ENCODE assay signal across 1 cellular context in the genomic region with DNA sequence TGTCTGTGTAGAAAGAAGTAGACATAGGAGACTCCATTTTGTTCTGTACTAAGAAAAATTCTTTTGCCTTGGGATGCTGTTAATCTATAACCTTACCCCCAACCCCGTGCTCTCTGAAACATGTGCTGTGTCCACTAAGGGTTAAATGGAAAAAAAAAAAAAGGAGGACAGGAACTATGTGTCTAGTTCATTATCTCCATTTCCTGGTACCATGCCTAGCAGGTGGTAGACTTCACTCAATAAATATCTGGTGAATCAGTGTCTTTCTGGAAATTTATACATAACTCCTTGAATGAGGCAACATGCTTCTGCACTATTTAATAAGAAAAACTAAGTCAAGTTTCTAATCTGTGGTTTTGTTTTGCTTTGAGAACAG.
TF ChIP-seq lines count a peak whose summit lies in the region.
"Not testable (repeated sequence)": the region's sequence is repeated elsewhere in the genome, so short reads cannot be mapped to it uniquely, and the experiment has no call there.

No MANE protein-coding gene starts in this region.

TF ChIP-seq in K562, 482 proteins besides CTCF, POLR2A, EP300 and RAD21:
- TF ChIP-seq ZNF398 (CRISPR knock-in tag; IDR thresholded peaks at IDR 0.05), result 0 out of 2 replicates have a peak, but pooled peaks have one; percentile 20
- peak; percentile 48; the same call in 1 of the 2 replicates for TF ChIP-seq KLF6 (CRISPR knock-in tag; IDR thresholded peaks at IDR 0.05; ENCODE audit: borderline replicate concordance)
- TF ChIP-seq ELF2 (CRISPR knock-in tag; IDR thresholded peaks at IDR 0.05), result peak; percentile 57; the same call in 1 of the 2 replicates
- TF ChIP-seq HINFP (tag; conservative IDR thresholded peaks at IDR 0.05; ENCODE audit: low read depth), result peak; percentile 44; the same call in 1 of the 2 replicates
- peak; percentile 46; the same call in 1 of the 2 replicates for TF ChIP-seq PTRF (tag; IDR thresholded peaks at IDR 0.05)
- TF ChIP-seq BRD9 (IDR thresholded peaks at IDR 0.05; ENCODE audit: low read depth, partially characterized antibody), result peak; percentile 55
- TF ChIP-seq KDM1A (IDR thresholded peaks at IDR 0.05), result 0 out of 4 replicates have a peak, but pooled peaks of 1 of the 2 experiments have one; percentile 67
- 0 out of 2 replicates have a peak, but pooled peaks have one; percentile 36 for TF ChIP-seq MEF2D (tag; conservative IDR thresholded peaks at IDR 0.05; ENCODE audit: low read depth)
- not testable (repeated sequence) for TF ChIP-seq NR4A1 (CRISPR knock-in tag; IDR thresholded peaks at IDR 0.05); NR2C1 (IDR thresholded peaks at IDR 0.05)
- TF ChIP-seq NR4A1 (tag; IDR thresholded peaks at IDR 0.05), result peak; percentile 85
- TF ChIP-seq ZBTB17 (CRISPR knock-in tag; IDR thresholded peaks at IDR 0.05), result 0 out of 2 replicates have a peak, but pooled peaks have one; percentile 14
- TF ChIP-seq THRAP3 (IDR thresholded peaks at IDR 0.05; ENCODE audit: borderline replicate concordance), result peak; percentile 59; the same call in 1 of the 2 replicates
- peak; percentile 59; the same call in 1 of the 2 replicates for TF ChIP-seq DDX20 (tag; IDR thresholded peaks at IDR 0.05; ENCODE audit: low read depth)
- 0 out of 2 replicates have a peak, but pooled peaks have one; percentile 38 for TF ChIP-seq GATAD2B (IDR thresholded peaks at IDR 0.05; ENCODE audit: borderline replicate concordance)
- TF ChIP-seq ZNF384 (IDR thresholded peaks at IDR 0.05; ENCODE audit: low read depth, low read length), result 0 out of 2 replicates have a peak, but pooled peaks have one; percentile 3
- TF ChIP-seq, protein P1, sequence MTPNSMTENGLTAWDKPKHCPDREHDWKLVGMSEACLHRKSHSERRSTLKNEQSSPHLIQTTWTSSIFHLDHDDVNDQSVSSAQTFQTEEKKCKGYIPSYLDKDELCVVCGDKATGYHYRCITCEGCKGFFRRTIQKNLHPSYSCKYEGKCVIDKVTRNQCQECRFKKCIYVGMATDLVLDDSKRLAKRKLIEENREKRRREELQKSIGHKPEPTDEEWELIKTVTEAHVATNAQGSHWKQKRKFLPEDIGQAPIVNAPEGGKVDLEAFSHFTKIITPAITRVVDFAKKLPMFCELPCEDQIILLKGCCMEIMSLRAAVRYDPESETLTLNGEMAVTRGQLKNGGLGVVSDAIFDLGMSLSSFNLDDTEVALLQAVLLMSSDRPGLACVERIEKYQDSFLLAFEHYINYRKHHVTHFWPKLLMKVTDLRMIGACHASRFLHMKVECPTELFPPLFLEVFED (CRISPR knock-in tag; conservative IDR thresholded peaks at IDR 0.05), result 0 out of 2 replicates have a peak, but pooled peaks have one; percentile 35
- TF ChIP-seq, protein P2, sequence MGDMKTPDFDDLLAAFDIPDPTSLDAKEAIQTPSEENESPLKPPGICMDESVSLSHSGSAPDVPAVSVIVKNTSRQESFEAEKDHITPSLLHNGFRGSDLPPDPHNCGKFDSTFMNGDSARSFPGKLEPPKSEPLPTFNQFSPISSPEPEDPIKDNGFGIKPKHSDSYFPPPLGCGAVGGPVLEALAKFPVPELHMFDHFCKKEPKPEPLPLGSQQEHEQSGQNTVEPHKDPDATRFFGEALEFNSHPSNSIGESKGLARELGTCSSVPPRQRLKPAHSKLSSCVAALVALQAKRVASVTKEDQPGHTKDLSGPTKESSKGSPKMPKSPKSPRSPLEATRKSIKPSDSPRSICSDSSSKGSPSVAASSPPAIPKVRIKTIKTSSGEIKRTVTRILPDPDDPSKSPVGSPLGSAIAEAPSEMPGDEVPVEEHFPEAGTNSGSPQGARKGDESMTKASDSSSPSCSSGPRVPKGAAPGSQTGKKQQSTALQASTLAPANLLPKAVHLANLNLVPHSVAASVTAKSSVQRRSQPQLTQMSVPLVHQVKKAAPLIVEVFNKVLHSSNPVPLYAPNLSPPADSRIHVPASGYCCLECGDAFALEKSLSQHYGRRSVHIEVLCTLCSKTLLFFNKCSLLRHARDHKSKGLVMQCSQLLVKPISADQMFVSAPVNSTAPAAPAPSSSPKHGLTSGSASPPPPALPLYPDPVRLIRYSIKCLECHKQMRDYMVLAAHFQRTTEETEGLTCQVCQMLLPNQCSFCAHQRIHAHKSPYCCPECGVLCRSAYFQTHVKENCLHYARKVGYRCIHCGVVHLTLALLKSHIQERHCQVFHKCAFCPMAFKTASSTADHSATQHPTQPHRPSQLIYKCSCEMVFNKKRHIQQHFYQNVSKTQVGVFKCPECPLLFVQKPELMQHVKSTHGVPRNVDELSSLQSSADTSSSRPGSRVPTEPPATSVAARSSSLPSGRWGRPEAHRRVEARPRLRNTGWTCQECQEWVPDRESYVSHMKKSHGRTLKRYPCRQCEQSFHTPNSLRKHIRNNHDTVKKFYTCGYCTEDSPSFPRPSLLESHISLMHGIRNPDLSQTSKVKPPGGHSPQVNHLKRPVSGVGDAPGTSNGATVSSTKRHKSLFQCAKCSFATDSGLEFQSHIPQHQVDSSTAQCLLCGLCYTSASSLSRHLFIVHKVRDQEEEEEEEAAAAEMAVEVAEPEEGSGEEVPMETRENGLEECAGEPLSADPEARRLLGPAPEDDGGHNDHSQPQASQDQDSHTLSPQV (IDR thresholded peaks at IDR 0.05), result peak; percentile 87; the same call in 1 of the 2 replicates
- 0 out of 4 replicates have a peak, but pooled peaks of 1 of the 2 experiments have one; percentile 51 for TF ChIP-seq ARNT (IDR thresholded peaks at IDR 0.05)
- TF ChIP-seq, protein P3, sequence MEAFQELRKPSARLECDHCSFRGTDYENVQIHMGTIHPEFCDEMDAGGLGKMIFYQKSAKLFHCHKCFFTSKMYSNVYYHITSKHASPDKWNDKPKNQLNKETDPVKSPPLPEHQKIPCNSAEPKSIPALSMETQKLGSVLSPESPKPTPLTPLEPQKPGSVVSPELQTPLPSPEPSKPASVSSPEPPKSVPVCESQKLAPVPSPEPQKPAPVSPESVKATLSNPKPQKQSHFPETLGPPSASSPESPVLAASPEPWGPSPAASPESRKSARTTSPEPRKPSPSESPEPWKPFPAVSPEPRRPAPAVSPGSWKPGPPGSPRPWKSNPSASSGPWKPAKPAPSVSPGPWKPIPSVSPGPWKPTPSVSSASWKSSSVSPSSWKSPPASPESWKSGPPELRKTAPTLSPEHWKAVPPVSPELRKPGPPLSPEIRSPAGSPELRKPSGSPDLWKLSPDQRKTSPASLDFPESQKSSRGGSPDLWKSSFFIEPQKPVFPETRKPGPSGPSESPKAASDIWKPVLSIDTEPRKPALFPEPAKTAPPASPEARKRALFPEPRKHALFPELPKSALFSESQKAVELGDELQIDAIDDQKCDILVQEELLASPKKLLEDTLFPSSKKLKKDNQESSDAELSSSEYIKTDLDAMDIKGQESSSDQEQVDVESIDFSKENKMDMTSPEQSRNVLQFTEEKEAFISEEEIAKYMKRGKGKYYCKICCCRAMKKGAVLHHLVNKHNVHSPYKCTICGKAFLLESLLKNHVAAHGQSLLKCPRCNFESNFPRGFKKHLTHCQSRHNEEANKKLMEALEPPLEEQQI (IDR thresholded peaks at IDR 0.05), result 0 out of 2 replicates have a peak, but pooled peaks have one; percentile 34
- TF ChIP-seq GTF2A2 (tag; IDR thresholded peaks at IDR 0.05), result peak; percentile 36; the same call in 1 of the 2 replicates
- TF ChIP-seq, protein P4, sequence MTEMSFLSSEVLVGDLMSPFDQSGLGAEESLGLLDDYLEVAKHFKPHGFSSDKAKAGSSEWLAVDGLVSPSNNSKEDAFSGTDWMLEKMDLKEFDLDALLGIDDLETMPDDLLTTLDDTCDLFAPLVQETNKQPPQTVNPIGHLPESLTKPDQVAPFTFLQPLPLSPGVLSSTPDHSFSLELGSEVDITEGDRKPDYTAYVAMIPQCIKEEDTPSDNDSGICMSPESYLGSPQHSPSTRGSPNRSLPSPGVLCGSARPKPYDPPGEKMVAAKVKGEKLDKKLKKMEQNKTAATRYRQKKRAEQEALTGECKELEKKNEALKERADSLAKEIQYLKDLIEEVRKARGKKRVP (CRISPR knock-in tag; IDR thresholded peaks at IDR 0.05), result 0 out of 2 replicates have a peak, but pooled peaks have one; percentile 27
- peak; percentile 72 for TF ChIP-seq PTTG1 (tag; IDR thresholded peaks at IDR 0.05; ENCODE audit: low read depth)
- 0 out of 2 replicates have a peak, but pooled peaks have one; percentile 18 for TF ChIP-seq BCL6 (CRISPR knock-in tag; IDR thresholded peaks at IDR 0.05)
- 0 out of 2 replicates have a peak, but pooled peaks have one; percentile 16 for TF ChIP-seq HDAC8 (tag; IDR thresholded peaks at IDR 0.05)
- peak; percentile 34; the same call in 1 of the 2 replicates for TF ChIP-seq NR2C1 (tag; IDR thresholded peaks at IDR 0.05)
- TF ChIP-seq ETV1 (tag; conservative IDR thresholded peaks at IDR 0.05; ENCODE audit: low read depth), result peak; percentile 40
- TF ChIP-seq ZNF589 (CRISPR knock-in tag; IDR thresholded peaks at IDR 0.05; ENCODE audit: low read depth), result 0 out of 2 replicates have a peak, but pooled peaks have one; percentile 49
- TF ChIP-seq, protein P5, sequence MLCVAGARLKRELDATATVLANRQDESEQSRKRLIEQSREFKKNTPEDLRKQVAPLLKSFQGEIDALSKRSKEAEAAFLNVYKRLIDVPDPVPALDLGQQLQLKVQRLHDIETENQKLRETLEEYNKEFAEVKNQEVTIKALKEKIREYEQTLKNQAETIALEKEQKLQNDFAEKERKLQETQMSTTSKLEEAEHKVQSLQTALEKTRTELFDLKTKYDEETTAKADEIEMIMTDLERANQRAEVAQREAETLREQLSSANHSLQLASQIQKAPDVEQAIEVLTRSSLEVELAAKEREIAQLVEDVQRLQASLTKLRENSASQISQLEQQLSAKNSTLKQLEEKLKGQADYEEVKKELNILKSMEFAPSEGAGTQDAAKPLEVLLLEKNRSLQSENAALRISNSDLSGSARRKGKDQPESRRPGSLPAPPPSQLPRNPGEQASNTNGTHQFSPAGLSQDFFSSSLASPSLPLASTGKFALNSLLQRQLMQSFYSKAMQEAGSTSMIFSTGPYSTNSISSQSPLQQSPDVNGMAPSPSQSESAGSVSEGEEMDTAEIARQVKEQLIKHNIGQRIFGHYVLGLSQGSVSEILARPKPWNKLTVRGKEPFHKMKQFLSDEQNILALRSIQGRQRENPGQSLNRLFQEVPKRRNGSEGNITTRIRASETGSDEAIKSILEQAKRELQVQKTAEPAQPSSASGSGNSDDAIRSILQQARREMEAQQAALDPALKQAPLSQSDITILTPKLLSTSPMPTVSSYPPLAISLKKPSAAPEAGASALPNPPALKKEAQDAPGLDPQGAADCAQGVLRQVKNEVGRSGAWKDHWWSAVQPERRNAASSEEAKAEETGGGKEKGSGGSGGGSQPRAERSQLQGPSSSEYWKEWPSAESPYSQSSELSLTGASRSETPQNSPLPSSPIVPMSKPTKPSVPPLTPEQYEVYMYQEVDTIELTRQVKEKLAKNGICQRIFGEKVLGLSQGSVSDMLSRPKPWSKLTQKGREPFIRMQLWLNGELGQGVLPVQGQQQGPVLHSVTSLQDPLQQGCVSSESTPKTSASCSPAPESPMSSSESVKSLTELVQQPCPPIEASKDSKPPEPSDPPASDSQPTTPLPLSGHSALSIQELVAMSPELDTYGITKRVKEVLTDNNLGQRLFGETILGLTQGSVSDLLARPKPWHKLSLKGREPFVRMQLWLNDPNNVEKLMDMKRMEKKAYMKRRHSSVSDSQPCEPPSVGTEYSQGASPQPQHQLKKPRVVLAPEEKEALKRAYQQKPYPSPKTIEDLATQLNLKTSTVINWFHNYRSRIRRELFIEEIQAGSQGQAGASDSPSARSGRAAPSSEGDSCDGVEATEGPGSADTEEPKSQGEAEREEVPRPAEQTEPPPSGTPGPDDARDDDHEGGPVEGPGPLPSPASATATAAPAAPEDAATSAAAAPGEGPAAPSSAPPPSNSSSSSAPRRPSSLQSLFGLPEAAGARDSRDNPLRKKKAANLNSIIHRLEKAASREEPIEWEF (CRISPR knock-in tag; IDR thresholded peaks at IDR 0.05), result 0 out of 2 replicates have a peak, but pooled peaks have one; percentile 33
- TF ChIP-seq, protein P6, sequence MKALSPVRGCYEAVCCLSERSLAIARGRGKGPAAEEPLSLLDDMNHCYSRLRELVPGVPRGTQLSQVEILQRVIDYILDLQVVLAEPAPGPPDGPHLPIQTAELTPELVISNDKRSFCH (CRISPR knock-in tag; IDR thresholded peaks at IDR 0.05), result not testable (repeated sequence)
- TF ChIP-seq, protein P6 (tag; IDR thresholded peaks at IDR 0.05), result peak; percentile 38; the same call in 1 of the 2 replicates
- 0 out of 2 replicates have a peak, but pooled peaks have one; percentile 31 for TF ChIP-seq ZNF311 (CRISPR knock-in tag; IDR thresholded peaks at IDR 0.05)
- TF ChIP-seq CSDE1 (IDR thresholded peaks at IDR 0.05), result 0 out of 4 replicates have a peak, but pooled peaks of 1 of the 2 experiments have one; percentile 46
- TF ChIP-seq DMBX1 (CRISPR knock-in tag; IDR thresholded peaks at IDR 0.05; ENCODE audit: borderline replicate concordance), result peak; percentile 60
